Comparison of ENCODE assay signal across 27 cellular contexts in genomic region chrX:143757887-143758286, GRCh38. TPM values are rescaled to one million over a fixed set of nuclear protein-coding genes. Genes with fewer than 3 reads are reported as not detected.
"Had no signal": no experiment of that assay in that cellular context is flagged by ENCODE, and none has a peak within 500 bp of the region (broad histone marks: within the 10 kb centered on the region; RNA-seq: fewer than 3 reads in every experiment).

No MANE protein-coding gene starts in this region.

- H3K36me3 Mint-ChIP-seq: activated naive CD8-positive, alpha-beta T cell treated with anti-CD3 and anti-CD28 coated beads, Interleukin-2, amount 10 ng/mL, durations not matched to agents 7 days and 5 days; T-cell had no signal

- H3K27me3 ChIP-seq: foreskin keratinocyte, spleen, thyroid gland had no signal

- H3K4me1 ChIP-seq: breast epithelium, foreskin keratinocyte, prostate gland, spleen, thyroid gland had no signal

- H3K4me1 Mint-ChIP-seq: activated CD4-positive, alpha-beta memory T cell treated with anti-CD3 and anti-CD28 coated beads, Interleukin-2, amount 10 ng/mL, durations not matched to agents 7 days and 5 days; activated CD4-positive, alpha-beta T cell treated with anti-CD3 and anti-CD28 coated beads, Interleukin-2, amount 10 ng/mL, durations not matched to agents 24 days and 14 days; activated naive CD8-positive, alpha-beta T cell treated with anti-CD3 and anti-CD28 coated beads, Interleukin-2, amount 10 ng/mL, durations not matched to agents 7 days and 5 days; T-cell had no signal

- H3K27ac ChIP-seq: breast epithelium, foreskin keratinocyte, prostate gland, spleen, thyroid gland, VCaP had no signal

- DNase-seq: activated CD4-positive, alpha-beta memory T cell treated with anti-CD3 and anti-CD28 coated beads, Interleukin-2, amount 10 ng/mL, durations not matched to agents 7 days and 5 days; activated CD4-positive, alpha-beta T cell treated with anti-CD3 and anti-CD28 coated beads, Interleukin-2, amount 10 ng/mL, durations not matched to agents 24 days and 14 days; activated effector memory CD4-positive, alpha-beta T cell treated with Interleukin-2 at 50 U/mL for 16 hours; activated naive CD4-positive, alpha-beta T cell treated with anti-CD3 and anti-CD28 coated beads for 36 hours; activated naive CD8-positive, alpha-beta T cell treated with anti-CD3 and anti-CD28 coated beads, Interleukin-2, amount 10 ng/mL, durations not matched to agents 7 days and 5 days; activated T-cell treated with anti-CD3 and anti-CD28 coated beads, Interleukin-2, amount 50 U/mL, for 72 hours; amniotic stem cell; cerebellar nuclear complex; cortex of kidney; foreskin keratinocyte; left ventricle myocardium superior; spleen; stimulated activated CD4-positive, alpha-beta T cell treated with anti-CD3 and anti-CD28 coated beads, Interleukin-4, amount 100 ng/mL, for 24 hours; stimulated activated naive CD8-positive, alpha-beta T cell treated with anti-CD3 and anti-CD28 coated beads, Interleukin-15, Interleukin-2, amounts not matched to agents 100 U/mL and 50 U/mL, for 24 hours; substantia nigra; T-cell; thyroid gland had no signal

- FAIRE-seq: urothelium cell line had no signal

- H3K4me3 Mint-ChIP-seq: activated CD4-positive, alpha-beta memory T cell treated with anti-CD3 and anti-CD28 coated beads, Interleukin-2, amount 10 ng/mL, durations not matched to agents 7 days and 5 days; activated CD4-positive, alpha-beta T cell treated with anti-CD3 and anti-CD28 coated beads, Interleukin-2, amount 10 ng/mL, durations not matched to agents 24 days and 14 days; activated naive CD4-positive, alpha-beta T cell treated with anti-CD3 and anti-CD28 coated beads for 36 hours; activated naive CD8-positive, alpha-beta T cell treated with anti-CD3 and anti-CD28 coated beads, Interleukin-2, amount 10 ng/mL, durations not matched to agents 7 days and 5 days; activated T-cell treated with anti-CD3 and anti-CD28 coated beads, Interleukin-2, amount 50 U/mL, for 72 hours; T-cell; T-helper 2 cell treated with Interferon-gamma antibody and Interleukin-4, amounts not matched to agents 5 μg/mL and 100 μg/mL, for 36 hours had no signal

- H3K4me3 ChIP-seq: breast epithelium, prostate gland, spleen, thyroid gland had no signal

- H3K36me3 ChIP-seq: breast epithelium, prostate gland, spleen, thyroid gland had no signal

- H3K27me3 Mint-ChIP-seq: activated CD4-positive, alpha-beta memory T cell treated with anti-CD3 and anti-CD28 coated beads, Interleukin-2, amount 10 ng/mL, durations not matched to agents 7 days and 5 days; activated CD4-positive, alpha-beta T cell treated with anti-CD3 and anti-CD28 coated beads, Interleukin-2, amount 10 ng/mL, durations not matched to agents 24 days and 14 days; activated naive CD8-positive, alpha-beta T cell treated with anti-CD3 and anti-CD28 coated beads, Interleukin-2, amount 10 ng/mL, durations not matched to agents 7 days and 5 days; T-cell had no signal

- H3K9me3 Mint-ChIP-seq: activated CD4-positive, alpha-beta memory T cell treated with anti-CD3 and anti-CD28 coated beads, Interleukin-2, amount 10 ng/mL, durations not matched to agents 7 days and 5 days; activated CD4-positive, alpha-beta T cell treated with anti-CD3 and anti-CD28 coated beads, Interleukin-2, amount 10 ng/mL, durations not matched to agents 24 days and 14 days; activated naive CD8-positive, alpha-beta T cell treated with anti-CD3 and anti-CD28 coated beads, Interleukin-2, amount 10 ng/mL, durations not matched to agents 7 days and 5 days had no signal

- H3K9me3 ChIP-seq: breast epithelium, prostate gland, thyroid gland had no signal

- H3K27ac Mint-ChIP-seq: activated CD4-positive, alpha-beta memory T cell treated with anti-CD3 and anti-CD28 coated beads, Interleukin-2, amount 10 ng/mL, durations not matched to agents 7 days and 5 days; activated CD4-positive, alpha-beta T cell treated with anti-CD3 and anti-CD28 coated beads, Interleukin-2, amount 10 ng/mL, durations not matched to agents 24 days and 14 days; activated naive CD4-positive, alpha-beta T cell treated with anti-CD3 and anti-CD28 coated beads for 36 hours; activated naive CD8-positive, alpha-beta T cell treated with anti-CD3 and anti-CD28 coated beads, Interleukin-2, amount 10 ng/mL, durations not matched to agents 7 days and 5 days; activated T-cell treated with anti-CD3 and anti-CD28 coated beads, Interleukin-2, amount 50 U/mL, for 72 hours; T-cell; T-helper 2 cell treated with Interferon-gamma antibody and Interleukin-4, amounts not matched to agents 5 μg/mL and 100 μg/mL, for 36 hours had no signal

RNA-seq across cellular contexts. Expression of gene SPANXN2, which starts 37.3 kb away (rescaled TPM):
- total RNA-seq: activated CD4-positive, alpha-beta memory T cell treated with anti-CD3 and anti-CD28 coated beads, Interleukin-2, amount 10 ng/mL, durations not matched to agents 7 days and 5 days; activated CD4-positive, alpha-beta T cell treated with anti-CD3 and anti-CD28 coated beads, Interleukin-2, amount 10 ng/mL, durations not matched to agents 24 days and 14 days; activated naive CD4-positive, alpha-beta T cell treated with anti-CD3 and anti-CD28 coated beads for 36 hours; activated naive CD8-positive, alpha-beta T cell treated with anti-CD3 and anti-CD28 coated beads, Interleukin-2, amount 10 ng/mL, durations not matched to agents 7 days and 5 days; activated T-cell treated with anti-CD3 and anti-CD28 coated beads, Interleukin-2, amount 50 U/mL, for 72 hours; breast epithelium; foreskin keratinocyte; left ventricle myocardium superior; mononuclear cell; myocyte; osteoblast; spleen; T-cell; thyroid gland had no signal
- polyA plus RNA-seq: esophagus, foreskin keratinocyte, neural cell, spleen had no signal
